8 cellular contexts compared by ENCODE assay signal in the genomic region with DNA sequence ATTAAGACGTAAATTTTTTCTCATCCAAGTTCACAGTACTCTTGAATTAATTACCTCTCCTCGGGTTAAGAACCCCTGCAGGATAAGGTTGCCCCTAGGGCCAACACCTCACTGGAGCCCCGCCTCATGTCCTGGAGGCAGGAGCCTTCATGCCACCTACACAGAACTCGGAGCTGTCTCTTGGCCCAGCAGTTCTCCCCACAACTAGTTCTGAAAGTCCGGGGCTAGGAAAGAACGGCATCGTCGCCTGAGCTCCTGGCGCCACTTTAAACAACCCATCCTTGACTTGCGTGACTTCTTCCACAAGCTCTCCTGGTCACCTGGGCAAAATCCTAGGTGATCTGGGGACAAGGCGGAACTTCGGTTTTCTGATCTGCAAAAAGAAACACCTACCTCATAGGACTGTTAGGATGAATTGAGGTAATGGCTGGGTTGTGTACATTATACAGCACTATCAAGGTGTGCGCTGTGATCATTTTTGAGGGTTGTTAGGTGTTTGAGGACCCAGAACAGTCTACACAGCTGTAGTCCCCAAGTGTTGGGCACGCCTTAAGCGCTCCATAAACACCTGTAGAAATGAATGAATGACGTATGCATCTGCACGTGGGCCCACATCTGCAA. TPM values are rescaled to one million over a fixed set of nuclear protein-coding genes. Genes with fewer than 3 reads are reported as not detected.
A peak's percentile ranks its signal among the peaks of the same experiment; 100 is the strongest.
DNase-seq lines count a peak whose midpoint lies in the region; ATAC-seq and TF ChIP-seq lines count a peak whose summit lies in the region.

No MANE protein-coding gene starts in this region.

- DNase-seq in AG10803 (ENCODE audit: low read depth) (no peak), colonic mucosa (no peak), naive B cell (no peak), superior temporal gyrus (ENCODE audit: extremely low spot score) (no peak), ecto neural progenitor cell (ENCODE audit: low spot score) (no peak), G401 (ENCODE audit: low spot score) (no peak)
- no peak for DNase-seq in Jurkat, Clone E6-1 (ENCODE audit: low read depth, low spot score)

- H3K9me3 ChIP-seq in colonic mucosa = no peaks in the 10 kb centered on the region

- intact Hi-C loops in colonic mucosa (cut with DNase I) = loop anchor here (5.0 kb wide), 1 partner anchor 36 kb away; no protein-coding TSS in a partner anchor

- H3K4me3 Mint-ChIP-seq in naive B cell = peak overlapping the region; percentile 72 to 89 (median 79)

- H3K4me1 Mint-ChIP-seq in naive B cell = peaks cover 4 to 18% (median 11%) of the 10 kb centered on the region in 3 donors

- no peaks in the 10 kb centered on the region for H3K36me3 Mint-ChIP-seq in naive B cell

- H3K27ac ChIP-seq in colonic mucosa = peak overlapping the region; percentile 97

- H3K27me3 ChIP-seq in colonic mucosa = no peaks in the 10 kb centered on the region

- ATAC-seq in naive B cell (ENCODE audit: low read depth in 2 of 2) (no peak), GM21528 (IDR thresholded peaks at IDR 0.05; ENCODE audit: low FRiP score, unreplicated experiment) (no peak)

- in situ Hi-C loops in G401 (cut with HindIII; ENCODE audit: low sequenced_read_pairs) = no loop called here

- no peaks in the 10 kb centered on the region for H3K36me3 ChIP-seq in colonic mucosa

- H3K4me1 ChIP-seq in colonic mucosa = peaks cover 5% of the 10 kb centered on the region

- H3K27ac Mint-ChIP-seq in naive B cell = peak overlapping the region in 1 of 6 donors; percentile 59

- H3K4me3 ChIP-seq in AG10803 (ENCODE audit: low read length) (peak overlapping the region; percentile 72), colonic mucosa (peak overlapping the region; percentile 86)
- peak overlapping the region; percentile 59 for H3K4me3 ChIP-seq in Jurkat, Clone E6-1 (ENCODE audit: low read length)

- TF ChIP-seq CTCF in AG10803 (conservative IDR thresholded peaks at IDR 0.05; ENCODE audit: low read length) (no peak), colonic mucosa (IDR thresholded peaks at IDR 0.05) (no peak)

- H3K9ac ChIP-seq in colonic mucosa (ENCODE audit: low read depth in 2 of 2, low read length in 2 of 2) = peak overlapping the region; percentile 38 to 97

- H3K27me3 Mint-ChIP-seq in naive B cell = peaks cover 54 to 68% (median 59%) of the 10 kb centered on the region in 3 donors

- H3K9me3 Mint-ChIP-seq in naive B cell = no peaks in the 10 kb centered on the region

RNA-seq across cellular contexts. Expression of a gene that starts 0.6 kb away (rescaled TPM):
- 6.8 TPM for polyA plus RNA-seq in Jurkat, Clone E6-1 (2012; ENCODE audit: insufficient read depth, insufficient read length)
- total RNA-seq in colonic mucosa = 100 to 1,000 TPM; 174 to 186 TPM
- under 1 TPM in 5 of 6 donors, not detected in 1; 0.36 to 0.74 (median 0.52) TPM for polyA plus RNA-seq in naive B cell (ENCODE audit: low read depth in 6 of 6)
- 8.2 and 9.3 TPM in 2 replicates for total RNA-seq in G401 (2014; rRNA removed; shearing (Covaris generic))

Comparison
In these comparisons a context has a peak if more than half of its experiments do, and no peak if none do; other contexts are left out.
1. RNA of a gene that starts 0.6 kb away (total RNA-seq): 174 to 186 TPM in colonic mucosa; 8.2 to 9.3 TPM in G401; every median in the first group is over 10 times any median in the second.
2. Peak in every context shown above with its lines, with median percentiles within 50 percentile points of each other: H3K4me3 ChIP-seq.